Comparison of ENCODE assay signal across 1 cellular context in the genomic region with DNA sequence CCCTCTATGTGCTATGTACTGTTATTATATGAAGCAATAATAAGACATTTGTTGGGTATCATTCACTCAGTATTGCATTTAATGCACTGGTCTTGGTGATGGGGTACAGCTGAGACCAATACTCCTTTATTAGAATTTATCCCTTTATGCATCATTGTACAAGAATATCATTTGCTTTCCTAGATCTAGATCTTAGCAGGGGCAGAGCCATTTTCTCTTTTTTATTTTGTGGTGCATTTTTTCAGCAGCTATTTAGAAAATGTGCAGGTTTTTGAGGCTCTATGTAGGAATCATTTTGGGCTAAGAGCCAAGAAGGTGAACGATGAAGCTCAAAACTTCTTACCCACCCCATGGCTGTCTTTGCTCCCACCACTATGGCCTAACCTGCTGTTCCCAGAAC.
TF ChIP-seq lines count a peak whose summit lies in the region.

No MANE protein-coding gene starts in this region.

TF ChIP-seq in K562, 482 proteins besides CTCF, POLR2A, EP300 and RAD21 (continued from another document):
- TF ChIP-seq, protein P1, sequence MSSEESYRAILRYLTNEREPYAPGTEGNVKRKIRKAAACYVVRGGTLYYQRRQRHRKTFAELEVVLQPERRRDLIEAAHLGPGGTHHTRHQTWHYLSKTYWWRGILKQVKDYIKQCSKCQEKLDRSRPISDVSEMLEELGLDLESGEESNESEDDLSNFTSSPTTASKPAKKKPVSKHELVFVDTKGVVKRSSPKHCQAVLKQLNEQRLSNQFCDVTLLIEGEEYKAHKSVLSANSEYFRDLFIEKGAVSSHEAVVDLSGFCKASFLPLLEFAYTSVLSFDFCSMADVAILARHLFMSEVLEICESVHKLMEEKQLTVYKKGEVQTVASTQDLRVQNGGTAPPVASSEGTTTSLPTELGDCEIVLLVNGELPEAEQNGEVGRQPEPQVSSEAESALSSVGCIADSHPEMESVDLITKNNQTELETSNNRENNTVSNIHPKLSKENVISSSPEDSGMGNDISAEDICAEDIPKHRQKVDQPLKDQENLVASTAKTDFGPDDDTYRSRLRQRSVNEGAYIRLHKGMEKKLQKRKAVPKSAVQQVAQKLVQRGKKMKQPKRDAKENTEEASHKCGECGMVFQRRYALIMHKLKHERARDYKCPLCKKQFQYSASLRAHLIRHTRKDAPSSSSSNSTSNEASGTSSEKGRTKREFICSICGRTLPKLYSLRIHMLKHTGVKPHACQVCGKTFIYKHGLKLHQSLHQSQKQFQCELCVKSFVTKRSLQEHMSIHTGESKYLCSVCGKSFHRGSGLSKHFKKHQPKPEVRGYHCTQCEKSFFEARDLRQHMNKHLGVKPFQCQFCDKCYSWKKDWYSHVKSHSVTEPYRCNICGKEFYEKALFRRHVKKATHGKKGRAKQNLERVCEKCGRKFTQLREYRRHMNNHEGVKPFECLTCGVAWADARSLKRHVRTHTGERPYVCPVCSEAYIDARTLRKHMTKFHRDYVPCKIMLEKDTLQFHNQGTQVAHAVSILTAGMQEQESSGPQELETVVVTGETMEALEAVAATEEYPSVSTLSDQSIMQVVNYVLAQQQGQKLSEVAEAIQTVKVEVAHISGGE (CRISPR knock-in tag; IDR thresholded peaks at IDR 0.05), result no peak
